13 cellular contexts compared by ENCODE assay signal in genomic region chr19:9407827-9408226, GRCh38. TPM values are rescaled to one million over a fixed set of nuclear protein-coding genes. Genes with fewer than 3 reads are reported as not detected.
DNase-seq lines count a peak whose midpoint lies in the region; ATAC-seq, FAIRE-seq and TF ChIP-seq lines count a peak whose summit lies in the region.
"Had no signal": no experiment of that assay in that cellular context is flagged by ENCODE, and none has a peak within 500 bp of the region (broad histone marks: within the 10 kb centered on the region; RNA-seq: fewer than 3 reads in every experiment).

No MANE protein-coding gene starts in this region.

- peak overlapping the region; percentile 89 for H3K9ac ChIP-seq in NT2/D1 (ENCODE audit: insufficient read length, low read depth)

- peaks cover 23 to 53% of the 10 kb centered on the region in 2 donors for H3K36me3 Mint-ChIP-seq in activated T-cell treated with anti-CD3 and anti-CD28 coated beads, Interleukin-2, amount 50 U/mL, for 72 hours (ENCODE audit: insufficient read depth in 2 of 2)
- H3K36me3 Mint-ChIP-seq in stimulated activated memory B cell treated with anti-CD40 and anti-IgM and Interleukin-4, amounts not matched to agents 10 μg/mL and 1 μg/mL and 100 μg/mL, for 72 hours, result peaks cover 62% of the 10 kb centered on the region

- no peaks in the 10 kb centered on the region for H3K27me3 Mint-ChIP-seq in activated T-cell treated with anti-CD3 and anti-CD28 coated beads, Interleukin-2, amount 50 U/mL, for 72 hours (ENCODE audit: low read depth)
- no peaks in the 10 kb centered on the region for H3K27me3 Mint-ChIP-seq in stimulated activated memory B cell treated with anti-CD40 and anti-IgM and Interleukin-4, amounts not matched to agents 10 μg/mL and 1 μg/mL and 100 μg/mL, for 72 hours

- H3K9me3 ChIP-seq in NT2/D1 (ENCODE audit: insufficient read depth, low read length) (peaks cover 38% of the 10 kb centered on the region), ascending aorta (peaks cover 45 to 84% of the 10 kb centered on the region in 2 donors)

- no peak for DNase-seq in activated T-cell treated with anti-CD3 and anti-CD28 coated beads, Interleukin-2, amount 50 U/mL, for 72 hours
- no peak for DNase-seq in activated T-cell treated with anti-CD3 and anti-CD28 coated beads, Interleukin-2, amount 50 U/mL, for 48 hours
- DNase-seq in NT2/D1 (ENCODE audit: low read depth, low spot score), result no peak
- no peak for DNase-seq in choroid plexus epithelial cell (ENCODE audit: low read depth)
- DNase-seq in left lobe of liver (ENCODE audit: low spot score), result no peak
- no peak for DNase-seq in ascending aorta (ENCODE audit: low spot score in 2 of 2)
- no peak for DNase-seq in GM12892 (ENCODE audit: insufficient read length)
- DNase-seq: activated CD4-positive, CD25-positive, alpha-beta regulatory T cell; endodermal cell; NCI-H226; thyroid gland had no signal

- peak overlapping the region; percentile 15 to 87 for H3K4me3 Mint-ChIP-seq in activated T-cell treated with anti-CD3 and anti-CD28 coated beads, Interleukin-2, amount 50 U/mL, for 72 hours
- peak overlapping the region; percentile 19 for H3K4me3 Mint-ChIP-seq in stimulated activated memory B cell treated with anti-CD40 and anti-IgM and Interleukin-4, amounts not matched to agents 10 μg/mL and 1 μg/mL and 100 μg/mL, for 72 hours
- H3K4me3 Mint-ChIP-seq: endodermal cell had no signal

- TF ChIP-seq CTCF in choroid plexus epithelial cell (conservative IDR thresholded peaks at IDR 0.05; ENCODE audit: low read depth, low read length), result no peak
- TF ChIP-seq CTCF in ascending aorta (IDR thresholded peaks at IDR 0.05), result no peak

- FAIRE-seq in GM12892 (lab: Jason Lieb, UNC), result no peak
- FAIRE-seq: G401.6 had no signal

- intact Hi-C loops in ascending aorta (cut with DNase I), result no loop called here

- ATAC-seq in activated T-cell treated with anti-CD3 and anti-CD28 coated beads, Interleukin-2, amount 50 U/mL, for 72 hours (replicated peaks in 1 of 2), result no peak
- no peak for ATAC-seq in stimulated activated memory B cell treated with anti-CD40 and anti-IgM and Interleukin-4, amounts not matched to agents 10 μg/mL and 1 μg/mL and 100 μg/mL, for 72 hours
- ATAC-seq in left lobe of liver, result no peak

- H3K9me3 Mint-ChIP-seq in activated T-cell treated with anti-CD3 and anti-CD28 coated beads, Interleukin-2, amount 50 U/mL, for 72 hours, result peaks cover 22 to 35% of the 10 kb centered on the region in 2 donors
- peaks cover 33% of the 10 kb centered on the region for H3K9me3 Mint-ChIP-seq in stimulated activated memory B cell treated with anti-CD40 and anti-IgM and Interleukin-4, amounts not matched to agents 10 μg/mL and 1 μg/mL and 100 μg/mL, for 72 hours

- H3K36me3 ChIP-seq in NT2/D1 (ENCODE audit: insufficient read depth, insufficient read length, low read length) (peaks cover 39% of the 10 kb centered on the region), ascending aorta (peaks cover 5 to 6% of the 10 kb centered on the region in 2 donors)

- peak overlapping the region in 1 of 2 donors; percentile 20 for H3K27ac ChIP-seq in ascending aorta
- H3K27ac ChIP-seq: thyroid gland had no signal

- H3K4me1 Mint-ChIP-seq in activated T-cell treated with anti-CD3 and anti-CD28 coated beads, Interleukin-2, amount 50 U/mL, for 72 hours (ENCODE audit: low read depth), result peaks cover 20% of the 10 kb centered on the region
- H3K4me1 Mint-ChIP-seq in stimulated activated memory B cell treated with anti-CD40 and anti-IgM and Interleukin-4, amounts not matched to agents 10 μg/mL and 1 μg/mL and 100 μg/mL, for 72 hours, result peaks cover 11% of the 10 kb centered on the region
- H3K4me1 Mint-ChIP-seq: endodermal cell had no signal

- no peaks in the 10 kb centered on the region for H3K4me1 ChIP-seq in NT2/D1 (ENCODE audit: insufficient read depth, insufficient read length)
- H3K4me1 ChIP-seq in ascending aorta, result no peaks in the 10 kb centered on the region

- H3K4me3 ChIP-seq in NT2/D1 (ENCODE audit: insufficient read length, low read depth) (peak overlapping the region; percentile 71), choroid plexus epithelial cell (ENCODE audit: low read depth, low read length) (peak overlapping the region; percentile 86), ascending aorta (peak overlapping the region in 1 of 2 donors; percentile 59)

- H3K27ac Mint-ChIP-seq in activated T-cell treated with anti-CD3 and anti-CD28 coated beads, Interleukin-2, amount 50 U/mL, for 72 hours, result no peak overlapping the region
- no peak overlapping the region for H3K27ac Mint-ChIP-seq in stimulated activated memory B cell treated with anti-CD40 and anti-IgM and Interleukin-4, amounts not matched to agents 10 μg/mL and 1 μg/mL and 100 μg/mL, for 72 hours
- H3K27ac Mint-ChIP-seq: endodermal cell had no signal

- H3K27me3 ChIP-seq in NT2/D1 (ENCODE audit: insufficient read depth, insufficient read length) (no peaks in the 10 kb centered on the region), ascending aorta (no peaks in the 10 kb centered on the region)
- H3K27me3 ChIP-seq: thyroid gland had no signal

- TF ChIP-seq POLR2A in GM12892 (IDR thresholded peaks at IDR 0.05; ENCODE audit: low read depth, low read length), result no peak

RNA-seq across cellular contexts. Expression of gene ZNF266, which starts 27.5 kb away (rescaled TPM):
- 10 to 100 TPM; 33.7 to 43.3 TPM for total RNA-seq in activated T-cell treated with anti-CD3 and anti-CD28 coated beads, Interleukin-2, amount 50 U/mL, for 72 hours
- total RNA-seq in left lobe of liver (6.4 TPM), ascending aorta (54.2 TPM)
- 39.5 TPM for polyA plus RNA-seq in GM12892 (2012; ENCODE audit: missing spikeins)

RNA-seq across cellular contexts. Expression of gene ZNF177, which starts 45.0 kb away (rescaled TPM):
- 1 to 10 TPM; 1.7 to 3.8 TPM for total RNA-seq in activated T-cell treated with anti-CD3 and anti-CD28 coated beads, Interleukin-2, amount 50 U/mL, for 72 hours
- total RNA-seq in left lobe of liver (0.68 TPM), ascending aorta (not detected)
- polyA plus RNA-seq in GM12892 (2012; ENCODE audit: missing spikeins), result 0.66 TPM
